In genomic region chr1:164589961-164590507, GRCh38 we compare ENCODE assay signal across 19 cellular contexts. TPM values are rescaled to one million over a fixed set of nuclear protein-coding genes. Genes with fewer than 3 reads are reported as not detected.
DNase-seq lines count a peak whose midpoint lies in the region; ATAC-seq and TF ChIP-seq lines count a peak whose summit lies in the region.
"Had no signal": no experiment of that assay in that cellular context is flagged by ENCODE, and none has a peak within 500 bp of the region (broad histone marks: within the 10 kb centered on the region; RNA-seq: fewer than 3 reads in every experiment).

No MANE protein-coding gene starts in this region.

- no peaks in the 10 kb centered on the region for H3K9me3 Mint-ChIP-seq in endodermal cell
- H3K9me3 Mint-ChIP-seq: activated T-cell treated with anti-CD3 and anti-CD28 coated beads, Interleukin-2, amount 50 U/mL, for 24 hours; memory B cell had no signal

- no peak for TF ChIP-seq CTCF in endodermal cell (conservative IDR thresholded peaks at IDR 0.05)
- TF ChIP-seq CTCF in transverse colon (IDR thresholded peaks at IDR 0.05), result no peak

- H3K36me3 ChIP-seq in endodermal cell (ENCODE audit: control insufficient read depth, insufficient read depth, low read length) (peaks cover 7% of the 10 kb centered on the region), muscle layer of duodenum (ENCODE audit: control insufficient read depth in 1 of 2, insufficient read depth in 2 of 2, low read length in 2 of 2) (no peaks in the 10 kb centered on the region), transverse colon (no peaks in the 10 kb centered on the region)

- in situ Hi-C loops in transverse colon (cut with MboI; ENCODE audit: low pct_ligation_motif_present in 1 of 4, low pct_unique_long_range_greater_than_20kb in 1 of 4, low sequenced_read_pairs in 3 of 4), result no loop called here

- 42 to 56% methylated on average over 4 to 9 of the region's 9 CpGs for WGBS in endodermal cell (ENCODE audit: insufficient coverage in 1 of 2, insufficient read length in 1 of 2), 2 experiments
- WGBS in transverse colon (ENCODE audit: low coverage in 1 of 2), 2 donors, result 40 to 60% methylated on average over 1 to 9 of the region's 9 CpGs

- no peaks in the 10 kb centered on the region for H3K27me3 Mint-ChIP-seq in endodermal cell (ENCODE audit: insufficient read depth)
- H3K27me3 Mint-ChIP-seq: CD4-positive, CD25-positive, alpha-beta regulatory T cell; memory B cell had no signal

- H3K27ac Mint-ChIP-seq in endodermal cell, result peak overlapping the region; percentile 97
- H3K27ac Mint-ChIP-seq: activated CD4-positive, alpha-beta T cell treated with anti-CD3 and anti-CD28 coated beads for 36 hours; activated T-cell treated with anti-CD3 and anti-CD28 coated beads, Interleukin-2, amount 50 U/mL, for 24 hours; CD4-positive, CD25-positive, alpha-beta regulatory T cell; memory B cell had no signal

- TF ChIP-seq POLR2A in transverse colon (IDR thresholded peaks at IDR 0.05), result no peak

- peak overlapping the region; percentile 54 for H3K4me3 Mint-ChIP-seq in endodermal cell
- H3K4me3 Mint-ChIP-seq: activated CD4-positive, alpha-beta T cell treated with anti-CD3 and anti-CD28 coated beads for 36 hours; activated T-cell treated with anti-CD3 and anti-CD28 coated beads, Interleukin-2, amount 50 U/mL, for 24 hours; CD4-positive, CD25-positive, alpha-beta regulatory T cell; memory B cell had no signal

- H3K27ac ChIP-seq in endodermal cell (ENCODE audit: low read depth, low read length) (no peak overlapping the region), muscle layer of duodenum (ENCODE audit: low read length) (peak overlapping the region; percentile 63), transverse colon (peak overlapping the region; percentile 71 to 88 (median 79))

- H3K9me3 ChIP-seq in endodermal cell (ENCODE audit: control insufficient read depth, low read length) (no peaks in the 10 kb centered on the region), muscle layer of duodenum (ENCODE audit: control insufficient read depth in 1 of 2, low read length in 2 of 2) (no peaks in the 10 kb centered on the region), transverse colon (no peaks in the 10 kb centered on the region)

- DNase-seq in NCI-H146 treated with DMSO at 0.1 percent for 48 hours (lab: John Stamatoyannopoulos, UW; ENCODE audit: unreplicated experiment) (peak; percentile 11), endodermal cell (peak; percentile 86), transverse colon (no peak), HT-29 (ENCODE audit: low spot score) (no peak)
- DNase-seq: activated CD4-positive, alpha-beta T cell treated with anti-CD3 and anti-CD28 coated beads for 36 hours; activated T-cell treated with anti-CD3 and anti-CD28 coated beads, Interleukin-2, amount 50 U/mL, for 24 hours; CD4-positive, CD25-positive, alpha-beta regulatory T cell; cortex of kidney; hippocampal formation; Kasumi-1; NCI-H1436 treated with DMSO at 0.1 percent for 48 hours; NCI-H524 treated with DMSO at 0.1 percent for 48 hours; stimulated activated CD8-positive, alpha-beta memory T cell treated with anti-CD3 and anti-CD28 coated beads, Interleukin-4, amount 100 ng/mL, for 48 hours; T-helper 1 cell had no signal

- no peak overlapping the region for H3K9ac ChIP-seq in endodermal cell (ENCODE audit: extremely low read depth, low read length, poor library complexity, severe bottlenecking)

- TF ChIP-seq EP300 in transverse colon (IDR thresholded peaks at IDR 0.05; ENCODE audit: low read depth), result no peak

- H3K4me3 ChIP-seq in endodermal cell (ENCODE audit: low read length) (peak overlapping the region; percentile 69), muscle layer of duodenum (ENCODE audit: low read depth in 1 of 2, low read length in 2 of 2) (peak overlapping the region in 1 of 2 donors; percentile 14), transverse colon (no peak overlapping the region)

- intact Hi-C loops in transverse colon (cut with DNase I; ENCODE audit: low total_unique reads), result no loop called here

- H3K4me1 ChIP-seq in endodermal cell (ENCODE audit: control insufficient read depth, insufficient read depth, low read length), result peaks cover 32% of the 10 kb centered on the region
- peaks cover 19 to 68% of the 10 kb centered on the region in 2 donors for H3K4me1 ChIP-seq in muscle layer of duodenum (ENCODE audit: control insufficient read depth in 1 of 2, insufficient read depth in 2 of 2, low read length in 2 of 2)
- peaks cover 19 to 59% (median 30%) of the 10 kb centered on the region in 4 donors for H3K4me1 ChIP-seq in transverse colon

- H3K27me3 ChIP-seq in endodermal cell (ENCODE audit: control insufficient read depth, insufficient read depth, low read length, poor library complexity, severe bottlenecking), result no peaks in the 10 kb centered on the region
- no peaks in the 10 kb centered on the region for H3K27me3 ChIP-seq in muscle layer of duodenum (ENCODE audit: low read depth, low read length)
- H3K27me3 ChIP-seq in transverse colon, result no peaks in the 10 kb centered on the region

- ATAC-seq in HG03378 (IDR thresholded peaks at IDR 0.05; ENCODE audit: unreplicated experiment), result no peak
- ATAC-seq in HG03025 (IDR thresholded peaks at IDR 0.05; ENCODE audit: low FRiP score, unreplicated experiment), result no peak
- ATAC-seq: activated CD4-positive, alpha-beta T cell treated with anti-CD3 and anti-CD28 coated beads for 36 hours had no signal

- H3K36me3 Mint-ChIP-seq in endodermal cell (ENCODE audit: low read depth), result peaks cover 9% of the 10 kb centered on the region
- H3K36me3 Mint-ChIP-seq: CD4-positive, CD25-positive, alpha-beta regulatory T cell; memory B cell had no signal

- peaks cover 71% of the 10 kb centered on the region for H3K4me1 Mint-ChIP-seq in endodermal cell
- H3K4me1 Mint-ChIP-seq: activated CD4-positive, alpha-beta T cell treated with anti-CD3 and anti-CD28 coated beads for 36 hours; CD4-positive, CD25-positive, alpha-beta regulatory T cell; memory B cell had no signal

RNA-seq across cellular contexts. Expression of gene PBX1, which starts 31.1 kb away (rescaled TPM):
- 10 to 100 TPM; 59.9 to 79.2 TPM for total RNA-seq in endodermal cell
- polyA plus RNA-seq in endodermal cell (2013, experiment 1 of 2), result 99.5 TPM
- 96.0 TPM for polyA plus RNA-seq in endodermal cell (2013, experiment 2 of 2)
- 10 to 100 TPM; 46.8 to 77.2 (median 50.7) TPM for total RNA-seq in transverse colon
- total RNA-seq in HT-29 (2014; rRNA removed; shearing (Covaris generic)), result 5.1 and 11.1 TPM in 2 replicates
- total RNA-seq: G401 had no signal

Comparison
In these comparisons a context has a peak if more than half of its experiments do, and no peak if none do; other contexts are left out.
1. DNase-seq: peak in NCI-H146 treated with DMSO at 0.1 percent for 48 hours (single experiment) and endodermal cell (single experiment); none in transverse colon (single experiment) and HT-29 (single experiment).